8 cellular contexts compared by ENCODE assay signal in genomic region chr6:149943321-149943720, GRCh38. TPM values are rescaled to one million over a fixed set of nuclear protein-coding genes. Genes with fewer than 3 reads are reported as not detected.
DNase-seq lines count a peak whose midpoint lies in the region; ATAC-seq and TF ChIP-seq lines count a peak whose summit lies in the region.
"Not testable (repeated sequence)": the region's sequence is repeated elsewhere in the genome, so short reads cannot be mapped to it uniquely, and the experiment has no call there.
"Had no signal": no experiment of that assay in that cellular context is flagged by ENCODE, and none has a peak within 500 bp of the region (broad histone marks: within the 10 kb centered on the region; RNA-seq: fewer than 3 reads in every experiment).

No MANE protein-coding gene starts in this region.

- CTCF ChIA-PET in Caco-2 (lab: Charles Lee); naive thymus-derived CD4-positive, alpha-beta T cell (lab: Charles Lee): not testable (repeated sequence)

- not testable (repeated sequence) for ATAC-seq in T-helper 17 cell; activated T-cell treated with anti-CD3 and anti-CD28 coated beads, Interleukin-2, amount 50 U/mL, for 4 hours; naive thymus-derived CD4-positive, alpha-beta T cell; stimulated activated effector memory CD8-positive, alpha-beta T cell treated with anti-CD3 and anti-CD28 coated beads, Interleukin-12 subunit alpha, Interleukin-12 subunit beta, amount 100 ng/mL, for 72 hours

- H3K27ac Mint-ChIP-seq in Caco-2 (ENCODE audit: unreplicated experiment); T-helper 17 cell; activated naive CD8-positive, alpha-beta T cell; endodermal cell; stimulated activated effector memory CD8-positive, alpha-beta T cell treated with anti-CD3 and anti-CD28 coated beads, Interleukin-12 subunit alpha, Interleukin-12 subunit beta, amount 100 ng/mL, for 72 hours: not testable (repeated sequence)
- peak overlapping the region in 1 of 9 donors; percentile 60 for H3K27ac Mint-ChIP-seq in naive thymus-derived CD4-positive, alpha-beta T cell

- H3K27ac ChIP-seq in endodermal cell (ENCODE audit: low read depth, low read length); naive thymus-derived CD4-positive, alpha-beta T cell (ENCODE audit: low read depth, low read length): not testable (repeated sequence)

- H3K9ac ChIP-seq in endodermal cell (ENCODE audit: extremely low read depth, low read length, poor library complexity, severe bottlenecking) = not testable (repeated sequence)

- not testable (repeated sequence) for H3K4me3 ChIP-seq in Caco-2 (ENCODE audit: low read depth, low read length); endodermal cell (ENCODE audit: low read length); naive thymus-derived CD4-positive, alpha-beta T cell (ENCODE audit: low read length)

- H3K4me1 Mint-ChIP-seq in Caco-2 (ENCODE audit: low read depth, unreplicated experiment); endodermal cell: not testable (repeated sequence)
- peaks cover 17% of the 10 kb centered on the region for H3K4me1 Mint-ChIP-seq in T-helper 17 cell
- peaks cover 22% of the 10 kb centered on the region for H3K4me1 Mint-ChIP-seq in activated T-cell treated with anti-CD3 and anti-CD28 coated beads, Interleukin-2, amount 50 U/mL, for 4 hours (ENCODE audit: low read depth)
- peaks cover 29% of the 10 kb centered on the region for H3K4me1 Mint-ChIP-seq in activated naive CD8-positive, alpha-beta T cell (ENCODE audit: low read depth)
- H3K4me1 Mint-ChIP-seq in naive thymus-derived CD4-positive, alpha-beta T cell = peaks cover 13 to 32% (median 27%) of the 10 kb centered on the region in 7 donors
- H3K4me1 Mint-ChIP-seq in stimulated activated effector memory CD8-positive, alpha-beta T cell treated with anti-CD3 and anti-CD28 coated beads, Interleukin-12 subunit alpha, Interleukin-12 subunit beta, amount 100 ng/mL, for 72 hours = peaks cover 38% of the 10 kb centered on the region

- intact Hi-C loops in Caco-2 (cut with micrococcal nuclease; ENCODE audit: unreplicated experiment) = not testable (repeated sequence)
- intact Hi-C loops in naive thymus-derived CD4-positive, alpha-beta T cell (cut with micrococcal nuclease) = loop anchor here in 1 of 2 donors (5.0 kb wide), 3 partner anchors 81 to 924 kb away; partner anchors contain the start of genes LRP11, MTHFD1L, NUP43 and PCMT1

- H3K36me3 ChIP-seq in Caco-2 (ENCODE audit: control insufficient read depth, insufficient read depth, low read length); endodermal cell (ENCODE audit: control insufficient read depth, insufficient read depth, low read length); naive thymus-derived CD4-positive, alpha-beta T cell (ENCODE audit: control insufficient read depth in 2 of 3, insufficient read depth in 3 of 3, low read length in 3 of 3): not testable (repeated sequence)

- DNase-seq in Caco-2; T-helper 17 cell; activated T-cell treated with anti-CD3 and anti-CD28 coated beads, Interleukin-2, amount 50 U/mL, for 4 hours; naive thymus-derived CD4-positive, alpha-beta T cell; stimulated activated effector memory CD8-positive, alpha-beta T cell treated with anti-CD3 and anti-CD28 coated beads, Interleukin-12 subunit alpha, Interleukin-12 subunit beta, amount 100 ng/mL, for 72 hours (ENCODE audit: low spot score in 2 of 2): not testable (repeated sequence)
- DNase-seq in endodermal cell = peak; percentile 37

- H3K27me3 ChIP-seq in Caco-2 (replicated peaks; ENCODE audit: control insufficient read depth, insufficient read depth, low read length) = not testable (repeated sequence)
- peaks cover 76% of the 10 kb centered on the region for H3K27me3 ChIP-seq in endodermal cell (ENCODE audit: control insufficient read depth, insufficient read depth, low read length, poor library complexity, severe bottlenecking)
- H3K27me3 ChIP-seq in naive thymus-derived CD4-positive, alpha-beta T cell (ENCODE audit: control insufficient read depth in 2 of 2, insufficient read depth in 2 of 2, low read length in 2 of 2) = peaks cover 21 to 24% of the 10 kb centered on the region in 2 donors

- not testable (repeated sequence) for H3K9me3 Mint-ChIP-seq in Caco-2 (ENCODE audit: unreplicated experiment); activated T-cell treated with anti-CD3 and anti-CD28 coated beads, Interleukin-2, amount 50 U/mL, for 4 hours; activated naive CD8-positive, alpha-beta T cell (ENCODE audit: low read depth); endodermal cell; naive thymus-derived CD4-positive, alpha-beta T cell; stimulated activated effector memory CD8-positive, alpha-beta T cell treated with anti-CD3 and anti-CD28 coated beads, Interleukin-12 subunit alpha, Interleukin-12 subunit beta, amount 100 ng/mL, for 72 hours

- not testable (repeated sequence) for TF ChIP-seq CTCF in Caco-2 (IDR thresholded peaks at IDR 0.05; ENCODE audit: insufficient read depth in 1 of 2, low read depth in 1 of 2, low read length in 1 of 2, severe bottlenecking in 1 of 2, unreplicated experiment in 1 of 2); endodermal cell (conservative IDR thresholded peaks at IDR 0.05)

- H3K27me3 Mint-ChIP-seq in Caco-2 (ENCODE audit: insufficient read depth, unreplicated experiment) (peaks cover 14% of the 10 kb centered on the region), T-helper 17 cell (peaks cover 40% of the 10 kb centered on the region), endodermal cell (ENCODE audit: insufficient read depth) (peaks cover 86% of the 10 kb centered on the region)
- peaks cover 36% of the 10 kb centered on the region for H3K27me3 Mint-ChIP-seq in activated T-cell treated with anti-CD3 and anti-CD28 coated beads, Interleukin-2, amount 50 U/mL, for 4 hours (ENCODE audit: low read depth)
- peaks cover 21% of the 10 kb centered on the region for H3K27me3 Mint-ChIP-seq in activated naive CD8-positive, alpha-beta T cell
- H3K27me3 Mint-ChIP-seq in naive thymus-derived CD4-positive, alpha-beta T cell = peaks cover 25 to 77% (median 41%) of the 10 kb centered on the region in 5 donors

- not testable (repeated sequence) for H3K4me1 ChIP-seq in Caco-2; endodermal cell (ENCODE audit: control insufficient read depth, insufficient read depth, low read length)
- H3K4me1 ChIP-seq in naive thymus-derived CD4-positive, alpha-beta T cell (ENCODE audit: control insufficient read depth in 2 of 2, insufficient read depth in 2 of 2, low read length in 2 of 2) = peaks cover 12 to 17% of the 10 kb centered on the region in 2 donors

- 76 to 81% methylated on average over 4 to 5 of the region's 5 CpGs for WGBS in endodermal cell (ENCODE audit: insufficient coverage in 1 of 2, insufficient read length in 1 of 2), 2 experiments

- BruUV-seq in Caco-2 (replicated peaks; lab: Mats Ljungman, UMichigan) = not testable (repeated sequence)

- not testable (repeated sequence) for H3K9me3 ChIP-seq in Caco-2; T-helper 17 cell (ENCODE audit: control insufficient read depth, low read length, poor library complexity, severe bottlenecking); endodermal cell (ENCODE audit: control insufficient read depth, low read length); naive thymus-derived CD4-positive, alpha-beta T cell (ENCODE audit: control insufficient read depth in 2 of 3, low read length in 3 of 3)

- H3K4me3 Mint-ChIP-seq in Caco-2 (ENCODE audit: unreplicated experiment) (peak overlapping the region; percentile 31), T-helper 17 cell (peak overlapping the region; percentile 82)
- peak overlapping the region; percentile 87 for H3K4me3 Mint-ChIP-seq in activated T-cell treated with anti-CD3 and anti-CD28 coated beads, Interleukin-2, amount 50 U/mL, for 4 hours
- H3K4me3 Mint-ChIP-seq in activated naive CD8-positive, alpha-beta T cell = peak overlapping the region; percentile 96
- not testable (repeated sequence) for H3K4me3 Mint-ChIP-seq in endodermal cell
- H3K4me3 Mint-ChIP-seq in naive thymus-derived CD4-positive, alpha-beta T cell = peak overlapping the region; percentile 27 to 96 (median 76)
- peak overlapping the region; percentile 83 for H3K4me3 Mint-ChIP-seq in stimulated activated effector memory CD8-positive, alpha-beta T cell treated with anti-CD3 and anti-CD28 coated beads, Interleukin-12 subunit alpha, Interleukin-12 subunit beta, amount 100 ng/mL, for 72 hours

- POLR2A ChIA-PET in Caco-2 (lab: Charles Lee); naive thymus-derived CD4-positive, alpha-beta T cell (lab: Charles Lee): not testable (repeated sequence)

- H3K36me3 Mint-ChIP-seq in Caco-2 (ENCODE audit: insufficient read depth, unreplicated experiment); T-helper 17 cell (ENCODE audit: low read depth); activated T-cell treated with anti-CD3 and anti-CD28 coated beads, Interleukin-2, amount 50 U/mL, for 4 hours (ENCODE audit: insufficient read depth); activated naive CD8-positive, alpha-beta T cell; endodermal cell (ENCODE audit: low read depth); naive thymus-derived CD4-positive, alpha-beta T cell; stimulated activated effector memory CD8-positive, alpha-beta T cell treated with anti-CD3 and anti-CD28 coated beads, Interleukin-12 subunit alpha, Interleukin-12 subunit beta, amount 100 ng/mL, for 72 hours: not testable (repeated sequence)

RNA-seq across cellular contexts. Expression of gene ULBP2, which starts 1.5 kb away (rescaled TPM):
- 4.8 and 4.9 TPM in 2 replicates for total RNA-seq in Caco-2 (2022)
- total RNA-seq in T-helper 17 cell = 1 to 10 TPM; 2.8 to 3.7 TPM
- under 1 TPM; 0.43 to 0.87 (median 0.51) TPM for total RNA-seq in activated T-cell treated with anti-CD3 and anti-CD28 coated beads, Interleukin-2, amount 50 U/mL, for 4 hours
- total RNA-seq in endodermal cell = under 1 TPM in 1 of 2 donors, not detected in 1; 0.20 TPM
- 0.78 TPM for polyA plus RNA-seq in endodermal cell (2013, experiment 1 of 2)
- 0.58 TPM for polyA plus RNA-seq in endodermal cell (2013, experiment 2 of 2)
- 1 to 10 TPM in 1 of 5 experiments, under 1 TPM in 3, not detected in 1; 0.27 to 1.0 (median 0.65) TPM for total RNA-seq in naive thymus-derived CD4-positive, alpha-beta T cell
- polyA plus RNA-seq in naive thymus-derived CD4-positive, alpha-beta T cell = under 1 TPM in 1 of 2 donors, not detected in 1; 0.56 TPM

RNA-seq across cellular contexts. Expression of gene RAET1G, which starts 20.4 kb away (rescaled TPM):
- total RNA-seq in Caco-2 (2022) (not detected in 2 replicates), T-helper 17 cell (not detected), endodermal cell (not detected)
- not detected for total RNA-seq in activated T-cell treated with anti-CD3 and anti-CD28 coated beads, Interleukin-2, amount 50 U/mL, for 4 hours
- polyA plus RNA-seq in endodermal cell (2013, experiment 1 of 2) = not detected
- polyA plus RNA-seq in endodermal cell (2013, experiment 2 of 2) = not detected
- not detected for total RNA-seq in naive thymus-derived CD4-positive, alpha-beta T cell
- not detected for polyA plus RNA-seq in naive thymus-derived CD4-positive, alpha-beta T cell
- total RNA-seq: K562 had no signal

RNA-seq across cellular contexts. Expression of gene ULBP1, which starts 20.4 kb away (rescaled TPM):
- total RNA-seq in Caco-2 (2022) = 5.4 and 7.7 TPM in 2 replicates
- under 1 TPM in 1 of 2 donors, not detected in 1; 0.20 TPM for total RNA-seq in T-helper 17 cell
- total RNA-seq in activated T-cell treated with anti-CD3 and anti-CD28 coated beads, Interleukin-2, amount 50 U/mL, for 4 hours = 1 to 10 TPM in 2 of 3 donors, under 1 TPM in 1; 0.83 to 1.3 (median 1.2) TPM
- under 1 TPM; 0.31 to 0.55 TPM for total RNA-seq in endodermal cell
- 4.0 TPM for polyA plus RNA-seq in endodermal cell (2013, experiment 1 of 2)
- polyA plus RNA-seq in endodermal cell (2013, experiment 2 of 2) = 2.5 TPM
- 1 to 10 TPM in 1 of 5 experiments, not detected in 4; 1.4 TPM for total RNA-seq in naive thymus-derived CD4-positive, alpha-beta T cell
- polyA plus RNA-seq in naive thymus-derived CD4-positive, alpha-beta T cell = not detected

RNA-seq across cellular contexts. Expression of gene RAET1E, which starts 45.4 kb away (rescaled TPM):
- total RNA-seq in Caco-2 (2022) = not detected in 2 replicates
- total RNA-seq in T-helper 17 cell = under 1 TPM in 1 of 2 donors, not detected in 1; 0.55 TPM
- total RNA-seq in activated T-cell treated with anti-CD3 and anti-CD28 coated beads, Interleukin-2, amount 50 U/mL, for 4 hours = not detected
- not detected for total RNA-seq in endodermal cell
- not detected for polyA plus RNA-seq in endodermal cell (2013, experiment 1 of 2)
- polyA plus RNA-seq in endodermal cell (2013, experiment 2 of 2) = not detected
- not detected for total RNA-seq in naive thymus-derived CD4-positive, alpha-beta T cell
- not detected for polyA plus RNA-seq in naive thymus-derived CD4-positive, alpha-beta T cell
- total RNA-seq: K562 had no signal
- polyA plus RNA-seq: K562 had no signal
